1 cellular context compared by ENCODE assay signal in genomic region chr17:42399948-42400843, GRCh38.
TF ChIP-seq lines count a peak whose summit lies in the region.

No MANE protein-coding gene starts in this region.

TF ChIP-seq in HepG2, 621 proteins besides CTCF, POLR2A, EP300 and RAD21:
- TF ChIP-seq ARID5B (CRISPR knock-in tag; IDR thresholded peaks at IDR 0.05), result peak; percentile 27; the same call in 1 of the 2 replicates
- no peak for TF ChIP-seq TAF15 (IDR thresholded peaks at IDR 0.05; ENCODE audit: low read depth, low read length, poor library complexity, severe bottlenecking)
- TF ChIP-seq PAXIP1 (CRISPR knock-in tag; conservative IDR thresholded peaks at IDR 0.05), result peak; percentile 40; the same call in 1 of the 2 replicates
- 0 out of 2 replicates have a peak, but pooled peaks have one; percentile 30 for TF ChIP-seq GATAD2A (CRISPR knock-in tag; IDR thresholded peaks at IDR 0.05)
- peak; percentile 75; the same call in 1 of the 2 replicates for TF ChIP-seq HNF4G (IDR thresholded peaks at IDR 0.05; ENCODE audit: borderline replicate concordance, low read depth, low read length)
- TF ChIP-seq HNF4G (CRISPR knock-in tag; IDR thresholded peaks at IDR 0.05; ENCODE audit: borderline replicate concordance, low read depth), result peak; percentile 79; the same call in 1 of the 2 replicates
- no peak for TF ChIP-seq NCOR1 (IDR thresholded peaks at IDR 0.05; ENCODE audit: borderline replicate concordance, low read length)
- 0 out of 2 replicates have a peak, but pooled peaks have one; percentile 24 for TF ChIP-seq SALL1 (CRISPR knock-in tag; IDR thresholded peaks at IDR 0.05)
- peak; percentile 86 for TF ChIP-seq HNF4A (CRISPR knock-in tag; IDR thresholded peaks at IDR 0.05)
- peak; percentile 29; the same call in 1 of the 2 replicates for TF ChIP-seq ZNF770 (CRISPR knock-in tag; IDR thresholded peaks at IDR 0.05)
